In genomic region chr16:46658925-46659324, GRCh38 we compare ENCODE assay signal across 8 cellular contexts. TPM values are rescaled to one million over a fixed set of nuclear protein-coding genes. Genes with fewer than 3 reads are reported as not detected.
A peak's percentile ranks its signal among the peaks of the same experiment; 100 is the strongest.
DNase-seq lines count a peak whose midpoint lies in the region; ATAC-seq and TF ChIP-seq lines count a peak whose summit lies in the region.

No MANE protein-coding gene starts in this region.

- peaks cover 31% of the 10 kb centered on the region for H3K36me3 Mint-ChIP-seq in activated T-cell treated with anti-CD3 and anti-CD28 coated beads, Interleukin-2, amount 50 U/mL, for 4 hours (ENCODE audit: insufficient read depth)
- H3K36me3 Mint-ChIP-seq in chondrocyte (ENCODE audit: low read depth), result peaks cover 30% of the 10 kb centered on the region

- H3K4me1 Mint-ChIP-seq in activated T-cell treated with anti-CD3 and anti-CD28 coated beads, Interleukin-2, amount 50 U/mL, for 4 hours (ENCODE audit: low read depth), result peaks cover 6% of the 10 kb centered on the region
- H3K4me1 Mint-ChIP-seq in chondrocyte (ENCODE audit: low read depth), result no peaks in the 10 kb centered on the region

- no peaks in the 10 kb centered on the region for H3K27me3 Mint-ChIP-seq in activated T-cell treated with anti-CD3 and anti-CD28 coated beads, Interleukin-2, amount 50 U/mL, for 4 hours (ENCODE audit: low read depth)
- no peaks in the 10 kb centered on the region for H3K27me3 Mint-ChIP-seq in chondrocyte (ENCODE audit: low read depth)

- DNase-seq in GM06990 (ENCODE audit: extremely low read depth, insufficient read length) (peak; percentile 51), chondrocyte (ENCODE audit: low spot score) (no peak), GOT3 (lab: John Stamatoyannopoulos, UW) (no peak)
- no peak for DNase-seq in activated T-cell treated with anti-CD3 and anti-CD28 coated beads, Interleukin-2, amount 50 U/mL, for 4 hours
- DNase-seq in stimulated activated CD4-positive, alpha-beta T cell treated with anti-CD3 and anti-CD28 coated beads, TNF-alpha, amount 100 ng/mL, for 48 hours (ENCODE audit: low read depth in 3 of 3), result peak in 2 of 3 donors; percentile 4 to 7

- no peak for TF ChIP-seq CTCF in GM06990 (IDR thresholded peaks at IDR 0.05; ENCODE audit: insufficient read depth, low read length, poor library complexity, severe bottlenecking)
- no peak for TF ChIP-seq CTCF in chondrocyte (IDR thresholded peaks at IDR 0.05)

- H3K27ac Mint-ChIP-seq in chondrocyte (ENCODE audit: unreplicated experiment), result no peak overlapping the region

- ATAC-seq in GM19455 (IDR thresholded peaks at IDR 0.05; ENCODE audit: unreplicated experiment) (peak; percentile 92), HG03457 (IDR thresholded peaks at IDR 0.05; ENCODE audit: unreplicated experiment) (peak; percentile 89), SK-N-SH treated with all-trans-retinoic acid at 6 μM for 48 hours (no peak)
- peak; percentile 65 to 66 for ATAC-seq in activated T-cell treated with anti-CD3 and anti-CD28 coated beads, Interleukin-2, amount 50 U/mL, for 4 hours

- no peak overlapping the region for H3K4me3 ChIP-seq in GM06990 (replicated peaks; ENCODE audit: low read depth, low read length)

- no peaks in the 10 kb centered on the region for H3K9me3 Mint-ChIP-seq in activated T-cell treated with anti-CD3 and anti-CD28 coated beads, Interleukin-2, amount 50 U/mL, for 4 hours
- H3K9me3 Mint-ChIP-seq in chondrocyte (ENCODE audit: low read depth), result no peaks in the 10 kb centered on the region

- no peak overlapping the region for H3K4me3 Mint-ChIP-seq in activated T-cell treated with anti-CD3 and anti-CD28 coated beads, Interleukin-2, amount 50 U/mL, for 4 hours
- H3K4me3 Mint-ChIP-seq in chondrocyte (ENCODE audit: unreplicated experiment), result no peak overlapping the region

- H3K36me3 ChIP-seq in GM06990 (ENCODE audit: control insufficient read depth, insufficient read depth, low read length), result peaks cover 9% of the 10 kb centered on the region

- no peaks in the 10 kb centered on the region for H3K27me3 ChIP-seq in GM06990 (replicated peaks; ENCODE audit: control insufficient read depth, insufficient read depth, low read length)

TF ChIP-seq in SK-N-SH treated with all-trans-retinoic acid at 6 μM for 48 hours, 23 proteins besides CTCF, POLR2A, EP300 and RAD21:
- TF ChIP-seq ZC3H10 (CRISPR knock-in tag; IDR thresholded peaks at IDR 0.05) (no peak), CSDC2 (CRISPR knock-in tag; IDR thresholded peaks at IDR 0.05) (no peak), ZFP30 (CRISPR knock-in tag; IDR thresholded peaks at IDR 0.05) (no peak), GLIS3 (CRISPR knock-in tag; IDR thresholded peaks at IDR 0.05) (no peak), ZNF565 (CRISPR knock-in tag; conservative IDR thresholded peaks at IDR 0.05; ENCODE audit: low read depth) (no peak), PATZ1 (CRISPR knock-in tag; IDR thresholded peaks at IDR 0.05; ENCODE audit: borderline replicate concordance) (no peak)

RNA-seq across cellular contexts. Expression of gene VPS35, which starts 30.1 kb away (rescaled TPM):
- 10 to 100 TPM; 87.2 to 94.5 (median 94.5) TPM for total RNA-seq in activated T-cell treated with anti-CD3 and anti-CD28 coated beads, Interleukin-2, amount 50 U/mL, for 4 hours
- 105 to 115 TPM (median 112 TPM) in 3 replicates for total RNA-seq in chondrocyte

RNA-seq across cellular contexts. Expression of gene ORC6, which starts 30.5 kb away (rescaled TPM):
- total RNA-seq in activated T-cell treated with anti-CD3 and anti-CD28 coated beads, Interleukin-2, amount 50 U/mL, for 4 hours, result 10 to 100 TPM; 47.8 to 56.0 (median 50.1) TPM
- total RNA-seq in chondrocyte, result 6.3 to 12.4 TPM (median 6.7 TPM) in 3 replicates

RNA-seq across cellular contexts. Expression of gene SHCBP1, which starts 37.7 kb away (rescaled TPM):
- total RNA-seq in activated T-cell treated with anti-CD3 and anti-CD28 coated beads, Interleukin-2, amount 50 U/mL, for 4 hours, result 10 to 100 TPM in 2 of 3 donors, 1 to 10 TPM in 1; 8.6 to 15.0 (median 13.1) TPM
- total RNA-seq in chondrocyte, result 6.4 to 10.3 TPM (median 6.9 TPM) in 3 replicates

Comparison
In these comparisons a context has a peak if more than half of its experiments do, and no peak if none do; other contexts are left out.
1. DNase-seq: peak in GM06990 (single experiment) and stimulated activated CD4-positive, alpha-beta T cell treated with anti-CD3 and anti-CD28 coated beads, TNF-alpha, amount 100 ng/mL, for 48 hours (2 of 3); none in activated T-cell treated with anti-CD3 and anti-CD28 coated beads, Interleukin-2, amount 50 U/mL, for 4 hours (single experiment), chondrocyte (single experiment) and GOT3 (single experiment).